ENCODE assay signal across 9 cellular contexts in genomic region chr2:160299540-160299939, GRCh38.
A peak's percentile ranks its signal among the peaks of the same experiment; 100 is the strongest.
DNase-seq lines count a peak whose midpoint lies in the region; ATAC-seq and TF ChIP-seq lines count a peak whose summit lies in the region.
"Had no signal": no experiment of that assay in that cellular context is flagged by ENCODE, and none has a peak within 500 bp of the region (broad histone marks: within the 10 kb centered on the region; RNA-seq: fewer than 3 reads in every experiment).

No MANE protein-coding gene starts in this region.

- POLR2A ChIA-PET in CD4-positive, alpha-beta T cell (lab: Charles Lee), result no interaction called here

- no peaks in the 10 kb centered on the region for H3K9me2 ChIP-seq in GM23338 (ENCODE audit: insufficient read depth)

- no peak overlapping the region for H3K4me3 Mint-ChIP-seq in CD4-positive, alpha-beta T cell
- no peak overlapping the region for H3K4me3 Mint-ChIP-seq in GM23338
- no peak overlapping the region for H3K4me3 Mint-ChIP-seq in activated T-helper 2 cell treated with anti-CD3 and anti-CD28 coated beads, Interferon-gamma antibody, Interleukin-2, Interleukin-4, amounts not matched to agents 10 μg/mL and 5 μg/mL and 100 μg/mL, durations not matched to agents 14 hours and 24 hours and 36 hours (ENCODE audit: low read depth)

- H3K27me3 ChIP-seq in CD4-positive, alpha-beta T cell (ENCODE audit: control insufficient read depth, insufficient read depth, low read length), result no peaks in the 10 kb centered on the region
- H3K27me3 ChIP-seq in GM23338 (ENCODE audit: insufficient read depth) (no peaks in the 10 kb centered on the region), left lung (no peaks in the 10 kb centered on the region), testis (no peaks in the 10 kb centered on the region)
- H3K27me3 ChIP-seq: breast epithelium, spleen had no signal

- CTCF ChIA-PET in CD4-positive, alpha-beta T cell (lab: Charles Lee), result interaction anchor here (1.2 kb wide), 1 partner anchor 25 kb away, joined by 3 read pairs; no protein-coding TSS in a partner anchor

- no peak overlapping the region for H3K4me3 ChIP-seq in GM23338
- H3K4me3 ChIP-seq in left lung, result no peak overlapping the region
- no peak overlapping the region for H3K4me3 ChIP-seq in testis
- H3K4me3 ChIP-seq: breast epithelium, spleen had no signal

- peaks cover 65% of the 10 kb centered on the region for H3K4me1 Mint-ChIP-seq in CD4-positive, alpha-beta T cell (ENCODE audit: low read depth)
- peaks cover 20% of the 10 kb centered on the region for H3K4me1 Mint-ChIP-seq in GM23338
- peaks cover 59% of the 10 kb centered on the region for H3K4me1 Mint-ChIP-seq in activated T-helper 2 cell treated with anti-CD3 and anti-CD28 coated beads, Interferon-gamma antibody, Interleukin-2, Interleukin-4, amounts not matched to agents 10 μg/mL and 5 μg/mL and 100 μg/mL, durations not matched to agents 14 hours and 24 hours and 36 hours (ENCODE audit: low read depth)

- no peaks in the 10 kb centered on the region for H3F3A ChIP-seq in GM23338 (replicated peaks; ENCODE audit: low read depth)

- WGBS in testis, 2 donors, result 84 to 85% methylated on average over 3 of the region's 3 CpGs

- H3K27ac Mint-ChIP-seq in CD4-positive, alpha-beta T cell, result peak overlapping the region; percentile 48
- H3K27ac Mint-ChIP-seq in GM23338, result peak overlapping the region; percentile 55; the same call in 1 of the 2 replicates
- H3K27ac Mint-ChIP-seq in activated T-helper 2 cell treated with anti-CD3 and anti-CD28 coated beads, Interferon-gamma antibody, Interleukin-2, Interleukin-4, amounts not matched to agents 10 μg/mL and 5 μg/mL and 100 μg/mL, durations not matched to agents 14 hours and 24 hours and 36 hours, result peak overlapping the region; percentile 52

- H3K9me3 ChIP-seq in CD4-positive, alpha-beta T cell (ENCODE audit: control insufficient read depth, low read length), result no peaks in the 10 kb centered on the region
- H3K9me3 ChIP-seq in left lung (no peaks in the 10 kb centered on the region), testis (no peaks in the 10 kb centered on the region)
- H3K9me3 ChIP-seq: breast epithelium, spleen had no signal

- no peak overlapping the region for H3K27ac ChIP-seq in CD4-positive, alpha-beta T cell (ENCODE audit: low read depth, low read length)
- H3K27ac ChIP-seq in GM23338 (ENCODE audit: low read depth) (no peak overlapping the region), left lung (no peak overlapping the region), testis (no peak overlapping the region)
- H3K27ac ChIP-seq: breast epithelium had no signal

- H3K36me3 Mint-ChIP-seq in CD4-positive, alpha-beta T cell (ENCODE audit: low read depth), result peaks cover 95% of the 10 kb centered on the region
- H3K36me3 Mint-ChIP-seq in GM23338 (ENCODE audit: low read depth), result peaks cover 27% of the 10 kb centered on the region
- H3K36me3 Mint-ChIP-seq in activated T-helper 2 cell treated with anti-CD3 and anti-CD28 coated beads, Interferon-gamma antibody, Interleukin-2, Interleukin-4, amounts not matched to agents 10 μg/mL and 5 μg/mL and 100 μg/mL, durations not matched to agents 14 hours and 24 hours and 36 hours (ENCODE audit: low read depth), result peaks cover 64% of the 10 kb centered on the region

- peak; percentile 26 for ATAC-seq in CD4-positive, alpha-beta T cell (ENCODE audit: poor library complexity)
- ATAC-seq in GM23338, result no peak
- ATAC-seq in left lung, result peak; percentile 52
- no peak for ATAC-seq in GM19397 (IDR thresholded peaks at IDR 0.05; ENCODE audit: unreplicated experiment)

- no peaks in the 10 kb centered on the region for H3K27me3 Mint-ChIP-seq in CD4-positive, alpha-beta T cell
- H3K27me3 Mint-ChIP-seq in GM23338 (ENCODE audit: insufficient read depth, low read depth, poor library complexity), result no peaks in the 10 kb centered on the region
- H3K27me3 Mint-ChIP-seq in activated T-helper 2 cell treated with anti-CD3 and anti-CD28 coated beads, Interferon-gamma antibody, Interleukin-2, Interleukin-4, amounts not matched to agents 10 μg/mL and 5 μg/mL and 100 μg/mL, durations not matched to agents 14 hours and 24 hours and 36 hours (ENCODE audit: low read depth), result no peaks in the 10 kb centered on the region

- no peak overlapping the region for H2AFZ ChIP-seq in GM23338

- no peak for TF ChIP-seq CTCF in CD4-positive, alpha-beta T cell (IDR thresholded peaks at IDR 0.05)
- TF ChIP-seq CTCF in GM23338 (conservative IDR thresholded peaks at IDR 0.05; ENCODE audit: low read depth in 2 of 2) (no peak), left lung (IDR thresholded peaks at IDR 0.05) (no peak), testis (IDR thresholded peaks at IDR 0.05) (no peak)

- H4K20me1 ChIP-seq in GM23338 (replicated peaks; ENCODE audit: insufficient read depth), result 0 out of 2 replicates have a peak, but pooled peaks cover 3% of the 10 kb centered on the region

- peaks cover 11% of the 10 kb centered on the region for H3K4me1 ChIP-seq in GM23338 (ENCODE audit: insufficient read depth)
- peaks cover 11 to 28% of the 10 kb centered on the region in 2 donors for H3K4me1 ChIP-seq in left lung
- H3K4me1 ChIP-seq in testis, result peaks cover 3% of the 10 kb centered on the region
- H3K4me1 ChIP-seq: breast epithelium had no signal

- no peak overlapping the region for H3K4me2 ChIP-seq in GM23338

- DNase-seq in CD4-positive, alpha-beta T cell, result no peak
- no peak for DNase-seq in GM23338 (ENCODE audit: low spot score)
- no peak for DNase-seq in activated T-helper 2 cell treated with anti-CD3 and anti-CD28 coated beads, Interferon-gamma antibody, Interleukin-2, Interleukin-4, amounts not matched to agents 10 μg/mL and 5 μg/mL and 100 μg/mL, durations not matched to agents 14 hours and 24 hours and 36 hours (ENCODE audit: low spot score)
- no peak for DNase-seq in left lung
- no peak for DNase-seq in NCI-H146 (lab: John Stamatoyannopoulos, UW)
- DNase-seq in testis, result no peak
- DNase-seq: spleen had no signal

- intact Hi-C loops in CD4-positive, alpha-beta T cell (cut with DNase I, micrococcal nuclease), result no loop called here
- intact Hi-C loops in activated T-helper 2 cell treated with anti-CD3 and anti-CD28 coated beads, Interferon-gamma antibody, Interleukin-2, Interleukin-4, amounts not matched to agents 10 μg/mL and 5 μg/mL and 100 μg/mL, durations not matched to agents 14 hours and 24 hours and 36 hours (cut with micrococcal nuclease), result no loop called here
- intact Hi-C loops in left lung (cut with DNase I) (no loop called here), testis (cut with DNase I; ENCODE audit: low total_unique reads) (no loop called here)

- TF ChIP-seq POLR2A in testis (IDR thresholded peaks at IDR 0.05), result no peak

- no peaks in the 10 kb centered on the region for H3K36me3 ChIP-seq in GM23338 (ENCODE audit: insufficient read depth)
- peaks cover 0 to 58% of the 10 kb centered on the region in 2 donors for H3K36me3 ChIP-seq in left lung
- H3K36me3 ChIP-seq in testis (ENCODE audit: low read depth, missing control alignments), result no peaks in the 10 kb centered on the region
- H3K36me3 ChIP-seq: breast epithelium had no signal

- H3K79me2 ChIP-seq in GM23338 (replicated peaks; ENCODE audit: insufficient read depth), result no peaks in the 10 kb centered on the region

- no peaks in the 10 kb centered on the region for H3K9me3 Mint-ChIP-seq in CD4-positive, alpha-beta T cell
- H3K9me3 Mint-ChIP-seq in GM23338, result no peaks in the 10 kb centered on the region
- H3K9me3 Mint-ChIP-seq in activated T-helper 2 cell treated with anti-CD3 and anti-CD28 coated beads, Interferon-gamma antibody, Interleukin-2, Interleukin-4, amounts not matched to agents 10 μg/mL and 5 μg/mL and 100 μg/mL, durations not matched to agents 14 hours and 24 hours and 36 hours, result no peaks in the 10 kb centered on the region

TF ChIP-seq in GM23338, 12 proteins besides CTCF, POLR2A, EP300 and RAD21:
- TF ChIP-seq POLR2AphosphoS5 (IDR thresholded peaks at IDR 0.05; ENCODE audit: low read depth), result no peak

Comparison
In these comparisons a context has a peak if more than half of its experiments do, and no peak if none do; other contexts are left out.
1. ATAC-seq: peak in CD4-positive, alpha-beta T cell (single experiment) and left lung (single experiment); none in GM23338 (single experiment) and GM19397 (single experiment).
2. Peak in every context shown above with its lines, with median percentiles within 50 percentile points of each other: H3K27ac Mint-ChIP-seq.